2 cellular contexts compared by ENCODE assay signal in genomic region chr9:131734781-131735180, GRCh38.
TF ChIP-seq lines count a peak whose summit lies in the region.

No MANE protein-coding gene starts in this region.

TF ChIP-seq in liver, 16 proteins besides CTCF, POLR2A, EP300 and RAD21 (continued from another document):
- TF ChIP-seq REST (IDR thresholded peaks at IDR 0.05): no peak
- no peak for TF ChIP-seq HNF4A (conservative IDR thresholded peaks at IDR 0.05)
- no peak for TF ChIP-seq FOXA1 (IDR thresholded peaks at IDR 0.05)
- TF ChIP-seq NR2F2 (IDR thresholded peaks at IDR 0.05): no peak
- no peak for TF ChIP-seq RXRA (IDR thresholded peaks at IDR 0.05)
- TF ChIP-seq EGR1 (IDR thresholded peaks at IDR 0.05; ENCODE audit: low read depth in 2 of 2): no peak
- no peak for TF ChIP-seq HNF4G (IDR thresholded peaks at IDR 0.05)
- TF ChIP-seq, protein P1, sequence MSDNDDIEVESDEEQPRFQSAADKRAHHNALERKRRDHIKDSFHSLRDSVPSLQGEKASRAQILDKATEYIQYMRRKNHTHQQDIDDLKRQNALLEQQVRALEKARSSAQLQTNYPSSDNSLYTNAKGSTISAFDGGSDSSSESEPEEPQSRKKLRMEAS (IDR thresholded peaks at IDR 0.05): no peak
- no peak for TF ChIP-seq TAF1 (conservative IDR thresholded peaks at IDR 0.05)
- no peak for TF ChIP-seq SP1 (IDR thresholded peaks at IDR 0.05)
- TF ChIP-seq FOXA2 (IDR thresholded peaks at IDR 0.05): no peak
- no peak for TF ChIP-seq GABPA (IDR thresholded peaks at IDR 0.05 in 1 of 2, conservative IDR thresholded peaks at IDR 0.05 in 1 of 2)
- TF ChIP-seq ZBTB33 (IDR thresholded peaks at IDR 0.05): no peak
- TF ChIP-seq YY1 (IDR thresholded peaks at IDR 0.05): no peak

TF ChIP-seq in GM23338, 12 proteins besides CTCF, POLR2A, EP300 and RAD21 (continued from another document):
- TF ChIP-seq ETS1 (IDR thresholded peaks at IDR 0.05): no peak
- TF ChIP-seq NANOG (IDR thresholded peaks at IDR 0.05; ENCODE audit: borderline replicate concordance): no peak
- TF ChIP-seq EZH2 (IDR thresholded peaks at IDR 0.05; ENCODE audit: low read depth, unreplicated experiment): no peak
- no peak for TF ChIP-seq EZH2phosphoT487 (IDR thresholded peaks at IDR 0.05; ENCODE audit: unreplicated experiment)
- no peak for TF ChIP-seq ZNF331 (CRISPR knock-in tag; IDR thresholded peaks at IDR 0.05; ENCODE audit: low read depth)
- TF ChIP-seq POLR2AphosphoS5 (IDR thresholded peaks at IDR 0.05; ENCODE audit: low read depth): no peak
- TF ChIP-seq REST (IDR thresholded peaks at IDR 0.05; ENCODE audit: unreplicated experiment): no peak
- TF ChIP-seq, protein P2, sequence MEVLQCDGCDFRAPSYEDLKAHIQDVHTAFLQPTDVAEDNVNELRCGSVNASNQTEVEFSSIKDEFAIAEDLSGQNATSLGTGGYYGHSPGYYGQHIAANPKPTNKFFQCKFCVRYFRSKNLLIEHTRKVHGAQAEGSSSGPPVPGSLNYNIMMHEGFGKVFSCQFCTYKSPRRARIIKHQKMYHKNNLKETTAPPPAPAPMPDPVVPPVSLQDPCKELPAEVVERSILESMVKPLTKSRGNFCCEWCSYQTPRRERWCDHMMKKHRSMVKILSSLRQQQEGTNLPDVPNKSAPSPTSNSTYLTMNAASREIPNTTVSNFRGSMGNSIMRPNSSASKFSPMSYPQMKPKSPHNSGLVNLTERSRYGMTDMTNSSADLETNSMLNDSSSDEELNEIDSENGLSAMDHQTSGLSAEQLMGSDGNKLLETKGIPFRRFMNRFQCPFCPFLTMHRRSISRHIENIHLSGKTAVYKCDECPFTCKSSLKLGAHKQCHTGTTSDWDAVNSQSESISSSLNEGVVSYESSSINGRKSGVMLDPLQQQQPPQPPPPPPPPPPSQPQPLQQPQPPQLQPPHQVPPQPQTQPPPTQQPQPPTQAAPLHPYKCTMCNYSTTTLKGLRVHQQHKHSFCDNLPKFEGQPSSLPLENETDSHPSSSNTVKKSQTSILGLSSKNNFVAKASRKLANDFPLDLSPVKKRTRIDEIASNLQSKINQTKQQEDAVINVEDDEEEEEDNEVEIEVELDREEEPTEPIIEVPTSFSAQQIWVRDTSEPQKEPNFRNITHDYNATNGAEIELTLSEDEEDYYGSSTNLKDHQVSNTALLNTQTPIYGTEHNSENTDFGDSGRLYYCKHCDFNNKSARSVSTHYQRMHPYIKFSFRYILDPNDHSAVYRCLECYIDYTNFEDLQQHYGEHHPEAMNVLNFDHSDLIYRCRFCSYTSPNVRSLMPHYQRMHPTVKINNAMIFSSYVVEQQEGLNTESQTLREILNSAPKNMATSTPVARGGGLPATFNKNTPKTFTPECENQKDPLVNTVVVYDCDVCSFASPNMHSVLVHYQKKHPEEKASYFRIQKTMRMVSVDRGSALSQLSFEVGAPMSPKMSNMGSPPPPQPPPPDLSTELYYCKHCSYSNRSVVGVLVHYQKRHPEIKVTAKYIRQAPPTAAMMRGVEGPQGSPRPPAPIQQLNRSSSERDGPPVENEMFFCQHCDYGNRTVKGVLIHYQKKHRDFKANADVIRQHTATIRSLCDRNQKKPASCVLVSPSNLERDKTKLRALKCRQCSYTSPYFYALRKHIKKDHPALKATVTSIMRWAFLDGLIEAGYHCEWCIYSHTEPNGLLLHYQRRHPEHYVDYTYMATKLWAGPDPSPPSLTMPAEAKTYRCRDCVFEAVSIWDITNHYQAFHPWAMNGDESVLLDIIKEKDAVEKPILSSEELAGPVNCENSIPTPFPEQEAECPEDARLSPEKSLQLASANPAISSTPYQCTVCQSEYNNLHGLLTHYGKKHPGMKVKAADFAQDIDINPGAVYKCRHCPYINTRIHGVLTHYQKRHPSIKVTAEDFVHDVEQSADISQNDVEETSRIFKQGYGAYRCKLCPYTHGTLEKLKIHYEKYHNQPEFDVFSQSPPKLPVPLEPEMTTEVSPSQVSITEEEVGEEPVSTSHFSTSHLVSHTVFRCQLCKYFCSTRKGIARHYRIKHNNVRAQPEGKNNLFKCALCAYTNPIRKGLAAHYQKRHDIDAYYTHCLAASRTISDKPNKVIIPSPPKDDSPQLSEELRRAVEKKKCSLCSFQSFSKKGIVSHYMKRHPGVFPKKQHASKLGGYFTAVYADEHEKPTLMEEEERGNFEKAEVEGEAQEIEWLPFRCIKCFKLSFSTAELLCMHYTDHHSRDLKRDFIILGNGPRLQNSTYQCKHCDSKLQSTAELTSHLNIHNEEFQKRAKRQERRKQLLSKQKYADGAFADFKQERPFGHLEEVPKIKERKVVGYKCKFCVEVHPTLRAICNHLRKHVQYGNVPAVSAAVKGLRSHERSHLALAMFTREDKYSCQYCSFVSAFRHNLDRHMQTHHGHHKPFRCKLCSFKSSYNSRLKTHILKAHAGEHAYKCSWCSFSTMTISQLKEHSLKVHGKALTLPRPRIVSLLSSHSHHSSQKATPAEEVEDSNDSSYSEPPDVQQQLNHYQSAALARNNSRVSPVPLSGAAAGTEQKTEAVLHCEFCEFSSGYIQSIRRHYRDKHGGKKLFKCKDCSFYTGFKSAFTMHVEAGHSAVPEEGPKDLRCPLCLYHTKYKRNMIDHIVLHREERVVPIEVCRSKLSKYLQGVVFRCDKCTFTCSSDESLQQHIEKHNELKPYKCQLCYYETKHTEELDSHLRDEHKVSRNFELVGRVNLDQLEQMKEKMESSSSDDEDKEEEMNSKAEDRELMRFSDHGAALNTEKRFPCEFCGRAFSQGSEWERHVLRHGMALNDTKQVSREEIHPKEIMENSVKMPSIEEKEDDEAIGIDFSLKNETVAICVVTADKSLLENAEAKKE (CRISPR knock-in tag; IDR thresholded peaks at IDR 0.05): no peak
